14 cellular contexts compared by ENCODE assay signal in the genomic region with DNA sequence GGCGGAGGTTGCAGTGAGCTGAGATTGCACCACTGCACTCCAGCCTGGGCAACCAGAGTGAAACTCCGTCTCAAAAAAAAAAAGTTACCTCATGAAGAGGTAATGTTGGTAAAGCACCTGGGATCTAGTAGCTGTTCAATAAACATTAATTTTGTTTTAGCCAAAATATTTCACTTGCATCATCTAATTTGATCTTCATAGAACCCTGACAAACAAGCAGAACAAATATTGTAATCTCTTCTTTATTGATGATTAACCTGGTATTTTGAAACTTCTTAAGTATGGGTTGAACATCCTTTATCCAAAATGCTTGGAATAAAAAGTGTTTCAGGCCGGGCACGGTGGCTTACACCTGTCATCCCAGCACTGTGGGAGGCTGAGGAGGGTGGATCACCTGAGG.
DNase-seq lines count a peak whose midpoint lies in the region; ATAC-seq and TF ChIP-seq lines count a peak whose summit lies in the region.
"Had no signal": no experiment of that assay in that cellular context is flagged by ENCODE, and none has a peak within 500 bp of the region (broad histone marks: within the 10 kb centered on the region; RNA-seq: fewer than 3 reads in every experiment).

No MANE protein-coding gene starts in this region.

- intact Hi-C loops in activated naive CD4-positive, alpha-beta T cell treated with anti-CD3 and anti-CD28 coated beads for 36 hours (cut with micrococcal nuclease), result no loop called here
- intact Hi-C loops in CD8-positive, alpha-beta T cell (cut with DNase I, micrococcal nuclease), result no loop called here
- intact Hi-C loops in naive thymus-derived CD4-positive, alpha-beta T cell (cut with micrococcal nuclease), result no loop called here

- no peaks in the 10 kb centered on the region for H4K20me1 ChIP-seq in MM.1S (ENCODE audit: insufficient read depth, low read length)

- H3K4me1 ChIP-seq in CD8-positive, alpha-beta T cell (ENCODE audit: insufficient read depth, low read length), result peaks cover 64% of the 10 kb centered on the region
- H3K4me1 ChIP-seq in naive thymus-derived CD4-positive, alpha-beta T cell (ENCODE audit: control insufficient read depth in 2 of 2, insufficient read depth in 2 of 2, low read length in 2 of 2), result peaks cover 30 to 37% of the 10 kb centered on the region in 2 donors
- no peaks in the 10 kb centered on the region for H3K4me1 ChIP-seq in MM.1S (ENCODE audit: low read length)

- H3K9me3 ChIP-seq in CD8-positive, alpha-beta T cell (ENCODE audit: low read length), result no peaks in the 10 kb centered on the region
- no peaks in the 10 kb centered on the region for H3K9me3 ChIP-seq in naive thymus-derived CD4-positive, alpha-beta T cell (ENCODE audit: control insufficient read depth in 2 of 3, low read length in 3 of 3)
- H3K9me3 ChIP-seq in MM.1S (replicated peaks; ENCODE audit: insufficient read depth, low read length), result no peaks in the 10 kb centered on the region
- H3K9me3 ChIP-seq: MG63 had no signal

- H3K4me1 Mint-ChIP-seq in activated naive CD4-positive, alpha-beta T cell treated with anti-CD3 and anti-CD28 coated beads for 36 hours (ENCODE audit: low read depth), result peaks cover 82% of the 10 kb centered on the region
- H3K4me1 Mint-ChIP-seq in CD8-positive, alpha-beta T cell (ENCODE audit: low read depth), result peaks cover 80% of the 10 kb centered on the region
- H3K4me1 Mint-ChIP-seq in activated naive CD8-positive, alpha-beta T cell treated with anti-CD3 and anti-CD28 coated beads for 36 hours, result peaks cover 70% of the 10 kb centered on the region
- H3K4me1 Mint-ChIP-seq in naive thymus-derived CD4-positive, alpha-beta T cell, result peaks cover 43 to 81% (median 72%) of the 10 kb centered on the region in 7 donors

- no peak for TF ChIP-seq CTCF in CD8-positive, alpha-beta T cell (IDR thresholded peaks at IDR 0.05)
- no peak for TF ChIP-seq CTCF in MM.1S (IDR thresholded peaks at IDR 0.05; ENCODE audit: low read length)

- H3K4me3 ChIP-seq in CD8-positive, alpha-beta T cell (ENCODE audit: low read depth, low read length), result no peak overlapping the region
- H3K4me3 ChIP-seq in naive thymus-derived CD4-positive, alpha-beta T cell (ENCODE audit: low read length), result no peak overlapping the region
- no peak overlapping the region for H3K4me3 ChIP-seq in MM.1S (ENCODE audit: low read length)
- H3K4me3 ChIP-seq: MG63 had no signal

- no peaks in the 10 kb centered on the region for H3K79me2 ChIP-seq in MM.1S (ENCODE audit: low read length)

- H3K36me3 Mint-ChIP-seq in activated naive CD4-positive, alpha-beta T cell treated with anti-CD3 and anti-CD28 coated beads for 36 hours (ENCODE audit: low read depth), result peaks cover 85% of the 10 kb centered on the region
- peaks cover 85% of the 10 kb centered on the region for H3K36me3 Mint-ChIP-seq in CD8-positive, alpha-beta T cell
- H3K36me3 Mint-ChIP-seq in activated naive CD8-positive, alpha-beta T cell treated with anti-CD3 and anti-CD28 coated beads for 36 hours, result peaks cover 86% of the 10 kb centered on the region
- H3K36me3 Mint-ChIP-seq in naive thymus-derived CD4-positive, alpha-beta T cell, result peaks cover 28 to 82% (median 56%) of the 10 kb centered on the region in 5 donors

- no peak overlapping the region for H3K4me3 Mint-ChIP-seq in activated naive CD4-positive, alpha-beta T cell treated with anti-CD3 and anti-CD28 coated beads for 36 hours
- no peak overlapping the region for H3K4me3 Mint-ChIP-seq in CD8-positive, alpha-beta T cell
- peak overlapping the region; percentile 60 for H3K4me3 Mint-ChIP-seq in activated naive CD8-positive, alpha-beta T cell treated with anti-CD3 and anti-CD28 coated beads for 36 hours
- H3K4me3 Mint-ChIP-seq in naive thymus-derived CD4-positive, alpha-beta T cell, result peak overlapping the region in 5 of 10 donors; percentile 14 to 93 (median 29)
- H3K4me3 Mint-ChIP-seq: HFFc6 had no signal

- no peak overlapping the region for H3K4me2 ChIP-seq in MM.1S (ENCODE audit: low read depth, low read length)

- peaks cover 4% of the 10 kb centered on the region for H3K9me3 Mint-ChIP-seq in activated naive CD4-positive, alpha-beta T cell treated with anti-CD3 and anti-CD28 coated beads for 36 hours
- H3K9me3 Mint-ChIP-seq in CD8-positive, alpha-beta T cell, result peaks cover 2% of the 10 kb centered on the region
- peaks cover 2% of the 10 kb centered on the region for H3K9me3 Mint-ChIP-seq in activated naive CD8-positive, alpha-beta T cell treated with anti-CD3 and anti-CD28 coated beads for 36 hours
- peaks cover 0 to 8% (median 2%) of the 10 kb centered on the region in 11 donors for H3K9me3 Mint-ChIP-seq in naive thymus-derived CD4-positive, alpha-beta T cell
- H3K9me3 Mint-ChIP-seq: HFFc6 had no signal

- POLR2A ChIA-PET in CD8-positive, alpha-beta T cell (lab: Charles Lee), result interaction anchor here (0.7 to 1.8 kb wide), 5 partner anchors 67 to 169 kb away, joined by 3 to 5 read pairs (median 4); no protein-coding TSS in a partner anchor
- POLR2A ChIA-PET in naive thymus-derived CD4-positive, alpha-beta T cell (lab: Charles Lee), result interaction anchor here (0.6 to 1.9 kb wide), 4 partner anchors 9 to 227 kb away, joined by 3 to 14 read pairs (median 6); no protein-coding TSS in a partner anchor

- H3K36me3 ChIP-seq in CD8-positive, alpha-beta T cell (ENCODE audit: insufficient read depth, low read length), result peaks cover 18% of the 10 kb centered on the region
- H3K36me3 ChIP-seq in naive thymus-derived CD4-positive, alpha-beta T cell (ENCODE audit: control insufficient read depth in 2 of 3, insufficient read depth in 3 of 3, low read length in 3 of 3), result peaks cover 7 to 61% (median 7%) of the 10 kb centered on the region in 3 experiments
- H3K36me3 ChIP-seq in MM.1S (replicated peaks; ENCODE audit: insufficient read depth, low read length), result no peaks in the 10 kb centered on the region
- H3K36me3 ChIP-seq: MG63 had no signal

- H3K9me2 ChIP-seq in MM.1S (replicated peaks; ENCODE audit: insufficient read depth, low read length), result no peaks in the 10 kb centered on the region

- H3K9ac ChIP-seq in MM.1S (ENCODE audit: low read length), result no peak overlapping the region

- no peaks in the 10 kb centered on the region for H3K27me3 ChIP-seq in CD8-positive, alpha-beta T cell (ENCODE audit: insufficient read depth, low read length)
- no peaks in the 10 kb centered on the region for H3K27me3 ChIP-seq in naive thymus-derived CD4-positive, alpha-beta T cell (ENCODE audit: control insufficient read depth in 2 of 2, insufficient read depth in 2 of 2, low read length in 2 of 2)
- no peaks in the 10 kb centered on the region for H3K27me3 ChIP-seq in MM.1S (replicated peaks; ENCODE audit: insufficient read depth, low read length)
- H3K27me3 ChIP-seq: MG63 had no signal

- H3K27me3 Mint-ChIP-seq in activated naive CD4-positive, alpha-beta T cell treated with anti-CD3 and anti-CD28 coated beads for 36 hours (ENCODE audit: low read depth), result no peaks in the 10 kb centered on the region
- H3K27me3 Mint-ChIP-seq in CD8-positive, alpha-beta T cell (ENCODE audit: low read depth), result no peaks in the 10 kb centered on the region
- no peaks in the 10 kb centered on the region for H3K27me3 Mint-ChIP-seq in activated naive CD8-positive, alpha-beta T cell treated with anti-CD3 and anti-CD28 coated beads for 36 hours
- no peaks in the 10 kb centered on the region for H3K27me3 Mint-ChIP-seq in naive thymus-derived CD4-positive, alpha-beta T cell

- DNase-seq in activated naive CD4-positive, alpha-beta T cell treated with anti-CD3 and anti-CD28 coated beads for 36 hours, result no peak
- DNase-seq in activated naive CD4-positive, alpha-beta T cell (lab: John Stamatoyannopoulos, UW), result no peak
- DNase-seq in CD8-positive, alpha-beta T cell, result no peak
- DNase-seq in activated naive CD8-positive, alpha-beta T cell treated with anti-CD3 and anti-CD28 coated beads for 36 hours, result no peak
- DNase-seq in naive thymus-derived CD4-positive, alpha-beta T cell, result no peak
- no peak for DNase-seq in MM.1S
- DNase-seq: COR-L47, DMS153, MG63, NCI-H1105 treated with DMSO at 0.1 percent for 48 hours, NCI-H187, NCI-H82 had no signal

- no peaks in the 10 kb centered on the region for H3F3A ChIP-seq in MM.1S (ENCODE audit: insufficient read depth, low read length)

- no peak overlapping the region for H2AFZ ChIP-seq in MM.1S (ENCODE audit: low read length)

- CTCF ChIA-PET in activated naive CD4-positive, alpha-beta T cell treated with anti-CD3 and anti-CD28 coated beads for 36 hours (lab: Charles Lee), result interaction anchor here (0.7 to 1.3 kb wide), 4 partner anchors 13 to 458 kb away, joined by 3 to 5 read pairs (median 3); no protein-coding TSS in a partner anchor
- CTCF ChIA-PET in CD8-positive, alpha-beta T cell (lab: Charles Lee), result interaction anchor here (0.6 to 1.3 kb wide), 3 partner anchors 10 to 170 kb away, joined by 3 to 4 read pairs (median 3); no protein-coding TSS in a partner anchor
- CTCF ChIA-PET in naive thymus-derived CD4-positive, alpha-beta T cell (lab: Charles Lee), result interaction anchor here (0.6 to 1.6 kb wide), 4 partner anchors 13 to 182 kb away, joined by 3 to 9 read pairs (median 4); no protein-coding TSS in a partner anchor

- no peak overlapping the region for H3K27ac ChIP-seq in CD8-positive, alpha-beta T cell (ENCODE audit: low read depth, low read length)
- H3K27ac ChIP-seq in naive thymus-derived CD4-positive, alpha-beta T cell (ENCODE audit: low read depth, low read length), result no peak overlapping the region
- H3K27ac ChIP-seq in MM.1S (ENCODE audit: low read length), result no peak overlapping the region

- ATAC-seq in CD8-positive, alpha-beta T cell, result no peak
- no peak for ATAC-seq in naive thymus-derived CD4-positive, alpha-beta T cell
- ATAC-seq in GM18519 (IDR thresholded peaks at IDR 0.05; ENCODE audit: low FRiP score, unreplicated experiment), result no peak

- peak overlapping the region; percentile 78 for H3K27ac Mint-ChIP-seq in activated naive CD4-positive, alpha-beta T cell treated with anti-CD3 and anti-CD28 coated beads for 36 hours
- peak overlapping the region; percentile 84 for H3K27ac Mint-ChIP-seq in CD8-positive, alpha-beta T cell
- H3K27ac Mint-ChIP-seq in activated naive CD8-positive, alpha-beta T cell treated with anti-CD3 and anti-CD28 coated beads for 36 hours, result peak overlapping the region; percentile 83
- peak overlapping the region in 5 of 9 donors; percentile 59 to 88 (median 68) for H3K27ac Mint-ChIP-seq in naive thymus-derived CD4-positive, alpha-beta T cell
- H3K27ac Mint-ChIP-seq: HFFc6 had no signal
